33 cellular contexts compared by ENCODE assay signal in the genomic region with DNA sequence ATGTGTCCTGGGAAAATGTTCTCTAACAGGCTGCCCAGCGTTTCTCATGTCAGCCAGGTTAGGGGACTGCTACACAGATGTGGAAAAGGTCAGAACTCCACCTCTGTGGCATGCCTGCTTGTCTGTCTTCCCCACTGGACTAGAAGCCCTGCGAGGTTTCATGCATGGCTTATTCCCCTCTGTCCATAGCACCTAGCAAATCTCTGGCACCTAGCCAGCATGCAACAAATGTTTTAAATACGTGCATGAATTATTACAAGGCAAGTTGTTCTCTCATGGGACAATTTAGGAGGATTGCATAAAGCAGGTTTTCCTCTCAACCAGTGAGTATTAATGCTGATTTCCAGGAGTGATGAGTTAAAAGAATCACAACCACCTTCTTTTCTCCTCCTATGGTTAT. TPM values are rescaled to one million over a fixed set of nuclear protein-coding genes. Genes with fewer than 3 reads are reported as not detected.
"Had no signal": no experiment of that assay in that cellular context is flagged by ENCODE, and none has a peak within 500 bp of the region (broad histone marks: within the 10 kb centered on the region; RNA-seq: fewer than 3 reads in every experiment).

No MANE protein-coding gene starts in this region.

- H3K27me3 ChIP-seq: adrenal gland, body of pancreas, esophagus muscularis mucosa, foreskin keratinocyte, gastroesophageal sphincter, heart right ventricle, hepatocyte had no signal

- H3K4me2 ChIP-seq: hepatocyte had no signal

- ATAC-seq: activated CD4-positive, alpha-beta T cell treated with anti-CD3 and anti-CD28 coated beads for 36 hours; activated CD8-positive, alpha-beta memory T cell treated with anti-CD3 and anti-CD28 coated beads, Interleukin-2, amount 10 ng/mL, durations not matched to agents 7 days and 5 days; activated CD8-positive, alpha-beta T cell treated with anti-CD3 and anti-CD28 coated beads, Interleukin-2, amount 10 ng/mL, durations not matched to agents 7 days and 5 days; activated naive CD8-positive, alpha-beta T cell treated with anti-CD3 and anti-CD28 coated beads, Interleukin-2, amount 50 U/mL, for 24 hours; activated T-helper 17 cell treated with anti-CD3 and anti-CD28 coated beads, Interleukin-2, amount 50 U/mL, for 72 hours; body of pancreas; effector memory CD8-positive, alpha-beta T cell; foreskin keratinocyte; gastroesophageal sphincter; heart right ventricle had no signal

- H3K4me1 ChIP-seq: adrenal gland, body of pancreas, foreskin keratinocyte, gastroesophageal sphincter had no signal

- H3K79me2 ChIP-seq: hepatocyte had no signal

- FAIRE-seq: colon had no signal

- DNase-seq: activated CD4-positive, alpha-beta memory T cell treated with anti-CD3 and anti-CD28 coated beads for 36 hours; activated CD4-positive, alpha-beta T cell treated with anti-CD3 and anti-CD28 coated beads for 36 hours; activated CD4-positive, alpha-beta T cell treated with anti-CD3 and anti-CD28 coated beads, Interleukin-2, amount 10 ng/mL, durations not matched to agents 24 days and 14 days; activated CD4-positive, CD25-positive, alpha-beta regulatory T cell; activated CD4-positive, CD25-positive, alpha-beta regulatory T cell treated with anti-CD3 and anti-CD28 coated beads, Interleukin-2, amount 50 U/mL, for 72 hours; activated CD8-positive, alpha-beta memory T cell treated with anti-CD3 and anti-CD28 coated beads, Interleukin-2, amount 10 ng/mL, durations not matched to agents 7 days and 5 days; activated CD8-positive, alpha-beta memory T cell treated with anti-CD3 and anti-CD28 coated beads, Interleukin-2, amount 50 U/mL, for 4 hours; activated CD8-positive, alpha-beta T cell treated with anti-CD3 and anti-CD28 coated beads, Interleukin-2, amount 10 ng/mL, durations not matched to agents 7 days and 5 days; activated effector memory CD4-positive, alpha-beta T cell treated with Interleukin-2 at 50 U/mL for 16 hours; activated naive CD4-positive, alpha-beta T cell treated with anti-CD3 and anti-CD28 coated beads for 36 hours; activated naive CD8-positive, alpha-beta T cell treated with anti-CD3 and anti-CD28 coated beads for 36 hours; activated naive CD8-positive, alpha-beta T cell treated with anti-CD3 and anti-CD28 coated beads, Interleukin-2, amount 50 U/mL, for 24 hours; activated T-cell treated with anti-CD3 and anti-CD28 coated beads, Interleukin-2, amount 50 U/mL, for 24 hours; adrenal gland; amygdala; aorta; body of pancreas; caudate nucleus; cortex of kidney; dermis blood vessel endothelial cell; effector CD4-positive, alpha-beta T cell; effector memory CD8-positive, alpha-beta T cell; erythroblast; heart right ventricle had no signal

- H2AFZ ChIP-seq: hepatocyte had no signal

- H3K9me3 ChIP-seq: body of pancreas, esophagus muscularis mucosa had no signal

- H3K4me3 ChIP-seq: adrenal gland, body of pancreas, esophagus muscularis mucosa, gastroesophageal sphincter, heart right ventricle, hepatocyte had no signal

- H3K27ac ChIP-seq: adrenal gland, body of pancreas, esophagus muscularis mucosa, foreskin keratinocyte, gastroesophageal sphincter, heart right ventricle, hepatocyte had no signal

- H3K36me3 ChIP-seq: adrenal gland had no signal

RNA-seq across cellular contexts. Expression of a gene that starts 21.4 kb away (rescaled TPM):
- total RNA-seq: activated CD4-positive, alpha-beta memory T cell treated with anti-CD3 and anti-CD28 coated beads for 36 hours; activated CD4-positive, alpha-beta T cell treated with anti-CD3 and anti-CD28 coated beads for 36 hours; activated CD4-positive, alpha-beta T cell treated with anti-CD3 and anti-CD28 coated beads, Interleukin-2, amount 10 ng/mL, durations not matched to agents 24 days and 14 days; activated CD8-positive, alpha-beta memory T cell treated with anti-CD3 and anti-CD28 coated beads for 36 hours; activated naive CD4-positive, alpha-beta T cell treated with anti-CD3 and anti-CD28 coated beads for 36 hours; activated naive CD8-positive, alpha-beta T cell treated with anti-CD3 and anti-CD28 coated beads for 36 hours; chondrocyte; dermis blood vessel endothelial cell; foreskin keratinocyte; glomerular endothelial cell had no signal
